2 cellular contexts compared by ENCODE assay signal in the genomic region with DNA sequence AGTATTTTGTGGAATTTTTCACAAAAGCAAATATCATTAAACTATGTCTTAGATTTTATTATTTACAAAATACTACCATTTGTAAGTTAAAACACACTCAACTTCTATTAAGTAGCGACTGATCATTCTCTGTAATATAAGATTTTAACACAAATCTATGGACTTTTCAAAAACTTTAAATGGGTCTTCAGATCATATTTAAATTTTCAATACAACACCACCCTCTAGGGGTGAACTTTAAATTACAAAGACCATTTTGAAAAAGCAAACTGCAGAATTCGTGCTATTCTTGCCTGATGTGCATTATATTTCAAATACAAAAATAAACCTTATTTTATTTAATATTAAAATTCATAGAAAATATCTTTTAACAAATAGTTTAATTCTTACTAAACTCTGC.
A peak's percentile ranks its signal among the peaks of the same experiment; 100 is the strongest.
TF ChIP-seq lines count a peak whose summit lies in the region.

No MANE protein-coding gene starts in this region.

TF ChIP-seq in Ishikawa, 13 proteins besides CTCF, POLR2A, EP300 and RAD21 (continued from another document):
- TF ChIP-seq TAF1 (IDR thresholded peaks at IDR 0.05; ENCODE audit: low read depth), result no peak
- no peak for TF ChIP-seq MAX (IDR thresholded peaks at IDR 0.05)
- no peak for TF ChIP-seq TEAD4 (IDR thresholded peaks at IDR 0.05)
- TF ChIP-seq, protein P1, sequence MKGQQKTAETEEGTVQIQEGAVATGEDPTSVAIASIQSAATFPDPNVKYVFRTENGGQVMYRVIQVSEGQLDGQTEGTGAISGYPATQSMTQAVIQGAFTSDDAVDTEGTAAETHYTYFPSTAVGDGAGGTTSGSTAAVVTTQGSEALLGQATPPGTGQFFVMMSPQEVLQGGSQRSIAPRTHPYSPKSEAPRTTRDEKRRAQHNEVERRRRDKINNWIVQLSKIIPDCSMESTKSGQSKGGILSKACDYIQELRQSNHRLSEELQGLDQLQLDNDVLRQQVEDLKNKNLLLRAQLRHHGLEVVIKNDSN (IDR thresholded peaks at IDR 0.05), result no peak
- TF ChIP-seq TCF12 (IDR thresholded peaks at IDR 0.05; ENCODE audit: low read depth), result no peak
- TF ChIP-seq YY1 (IDR thresholded peaks at IDR 0.05; ENCODE audit: low read depth), result no peak
- no peak for TF ChIP-seq ZBTB7A (IDR thresholded peaks at IDR 0.05; ENCODE audit: low read depth)
- no peak for TF ChIP-seq EGR1 (IDR thresholded peaks at IDR 0.05)

TF ChIP-seq in HepG2, 621 proteins besides CTCF, POLR2A, EP300 and RAD21 (continued from another document and continues in another):
- TF ChIP-seq, protein P2, sequence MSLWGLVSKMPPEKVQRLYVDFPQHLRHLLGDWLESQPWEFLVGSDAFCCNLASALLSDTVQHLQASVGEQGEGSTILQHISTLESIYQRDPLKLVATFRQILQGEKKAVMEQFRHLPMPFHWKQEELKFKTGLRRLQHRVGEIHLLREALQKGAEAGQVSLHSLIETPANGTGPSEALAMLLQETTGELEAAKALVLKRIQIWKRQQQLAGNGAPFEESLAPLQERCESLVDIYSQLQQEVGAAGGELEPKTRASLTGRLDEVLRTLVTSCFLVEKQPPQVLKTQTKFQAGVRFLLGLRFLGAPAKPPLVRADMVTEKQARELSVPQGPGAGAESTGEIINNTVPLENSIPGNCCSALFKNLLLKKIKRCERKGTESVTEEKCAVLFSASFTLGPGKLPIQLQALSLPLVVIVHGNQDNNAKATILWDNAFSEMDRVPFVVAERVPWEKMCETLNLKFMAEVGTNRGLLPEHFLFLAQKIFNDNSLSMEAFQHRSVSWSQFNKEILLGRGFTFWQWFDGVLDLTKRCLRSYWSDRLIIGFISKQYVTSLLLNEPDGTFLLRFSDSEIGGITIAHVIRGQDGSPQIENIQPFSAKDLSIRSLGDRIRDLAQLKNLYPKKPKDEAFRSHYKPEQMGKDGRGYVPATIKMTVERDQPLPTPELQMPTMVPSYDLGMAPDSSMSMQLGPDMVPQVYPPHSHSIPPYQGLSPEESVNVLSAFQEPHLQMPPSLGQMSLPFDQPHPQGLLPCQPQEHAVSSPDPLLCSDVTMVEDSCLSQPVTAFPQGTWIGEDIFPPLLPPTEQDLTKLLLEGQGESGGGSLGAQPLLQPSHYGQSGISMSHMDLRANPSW (CRISPR knock-in tag; IDR thresholded peaks at IDR 0.05; ENCODE audit: borderline replicate concordance), result no peak
- TF ChIP-seq ZNF354B (CRISPR knock-in tag; IDR thresholded peaks at IDR 0.05) (no peak), TAF15 (IDR thresholded peaks at IDR 0.05; ENCODE audit: low read depth, low read length, poor library complexity, severe bottlenecking) (no peak), STAG1 (CRISPR knock-in tag; IDR thresholded peaks at IDR 0.05) (peak; percentile 65), MIER2 (CRISPR knock-in tag; IDR thresholded peaks at IDR 0.05) (no peak), ZNF318 (CRISPR knock-in tag; IDR thresholded peaks at IDR 0.05) (no peak), SMC3 (IDR thresholded peaks at IDR 0.05; ENCODE audit: low read length) (peak; percentile 33; the same call in 1 of the 2 replicates)
- TF ChIP-seq, protein P3, sequence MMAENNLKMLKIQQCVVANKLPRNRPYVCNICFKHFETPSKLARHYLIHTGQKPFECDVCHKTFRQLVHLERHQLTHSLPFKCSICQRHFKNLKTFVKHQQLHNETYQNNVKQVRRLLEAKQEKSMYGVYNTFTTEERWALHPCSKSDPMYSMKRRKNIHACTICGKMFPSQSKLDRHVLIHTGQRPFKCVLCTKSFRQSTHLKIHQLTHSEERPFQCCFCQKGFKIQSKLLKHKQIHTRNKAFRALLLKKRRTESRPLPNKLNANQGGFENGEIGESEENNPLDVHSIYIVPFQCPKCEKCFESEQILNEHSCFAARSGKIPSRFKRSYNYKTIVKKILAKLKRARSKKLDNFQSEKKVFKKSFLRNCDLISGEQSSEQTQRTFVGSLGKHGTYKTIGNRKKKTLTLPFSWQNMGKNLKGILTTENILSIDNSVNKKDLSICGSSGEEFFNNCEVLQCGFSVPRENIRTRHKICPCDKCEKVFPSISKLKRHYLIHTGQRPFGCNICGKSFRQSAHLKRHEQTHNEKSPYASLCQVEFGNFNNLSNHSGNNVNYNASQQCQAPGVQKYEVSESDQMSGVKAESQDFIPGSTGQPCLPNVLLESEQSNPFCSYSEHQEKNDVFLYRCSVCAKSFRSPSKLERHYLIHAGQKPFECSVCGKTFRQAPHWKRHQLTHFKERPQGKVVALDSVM (CRISPR knock-in tag; IDR thresholded peaks at IDR 0.05), result no peak
- TF ChIP-seq, protein P4, sequence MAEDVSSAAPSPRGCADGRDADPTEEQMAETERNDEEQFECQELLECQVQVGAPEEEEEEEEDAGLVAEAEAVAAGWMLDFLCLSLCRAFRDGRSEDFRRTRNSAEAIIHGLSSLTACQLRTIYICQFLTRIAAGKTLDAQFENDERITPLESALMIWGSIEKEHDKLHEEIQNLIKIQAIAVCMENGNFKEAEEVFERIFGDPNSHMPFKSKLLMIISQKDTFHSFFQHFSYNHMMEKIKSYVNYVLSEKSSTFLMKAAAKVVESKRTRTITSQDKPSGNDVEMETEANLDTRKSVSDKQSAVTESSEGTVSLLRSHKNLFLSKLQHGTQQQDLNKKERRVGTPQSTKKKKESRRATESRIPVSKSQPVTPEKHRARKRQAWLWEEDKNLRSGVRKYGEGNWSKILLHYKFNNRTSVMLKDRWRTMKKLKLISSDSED (CRISPR knock-in tag; IDR thresholded peaks at IDR 0.05), result no peak
- TF ChIP-seq, protein P5, sequence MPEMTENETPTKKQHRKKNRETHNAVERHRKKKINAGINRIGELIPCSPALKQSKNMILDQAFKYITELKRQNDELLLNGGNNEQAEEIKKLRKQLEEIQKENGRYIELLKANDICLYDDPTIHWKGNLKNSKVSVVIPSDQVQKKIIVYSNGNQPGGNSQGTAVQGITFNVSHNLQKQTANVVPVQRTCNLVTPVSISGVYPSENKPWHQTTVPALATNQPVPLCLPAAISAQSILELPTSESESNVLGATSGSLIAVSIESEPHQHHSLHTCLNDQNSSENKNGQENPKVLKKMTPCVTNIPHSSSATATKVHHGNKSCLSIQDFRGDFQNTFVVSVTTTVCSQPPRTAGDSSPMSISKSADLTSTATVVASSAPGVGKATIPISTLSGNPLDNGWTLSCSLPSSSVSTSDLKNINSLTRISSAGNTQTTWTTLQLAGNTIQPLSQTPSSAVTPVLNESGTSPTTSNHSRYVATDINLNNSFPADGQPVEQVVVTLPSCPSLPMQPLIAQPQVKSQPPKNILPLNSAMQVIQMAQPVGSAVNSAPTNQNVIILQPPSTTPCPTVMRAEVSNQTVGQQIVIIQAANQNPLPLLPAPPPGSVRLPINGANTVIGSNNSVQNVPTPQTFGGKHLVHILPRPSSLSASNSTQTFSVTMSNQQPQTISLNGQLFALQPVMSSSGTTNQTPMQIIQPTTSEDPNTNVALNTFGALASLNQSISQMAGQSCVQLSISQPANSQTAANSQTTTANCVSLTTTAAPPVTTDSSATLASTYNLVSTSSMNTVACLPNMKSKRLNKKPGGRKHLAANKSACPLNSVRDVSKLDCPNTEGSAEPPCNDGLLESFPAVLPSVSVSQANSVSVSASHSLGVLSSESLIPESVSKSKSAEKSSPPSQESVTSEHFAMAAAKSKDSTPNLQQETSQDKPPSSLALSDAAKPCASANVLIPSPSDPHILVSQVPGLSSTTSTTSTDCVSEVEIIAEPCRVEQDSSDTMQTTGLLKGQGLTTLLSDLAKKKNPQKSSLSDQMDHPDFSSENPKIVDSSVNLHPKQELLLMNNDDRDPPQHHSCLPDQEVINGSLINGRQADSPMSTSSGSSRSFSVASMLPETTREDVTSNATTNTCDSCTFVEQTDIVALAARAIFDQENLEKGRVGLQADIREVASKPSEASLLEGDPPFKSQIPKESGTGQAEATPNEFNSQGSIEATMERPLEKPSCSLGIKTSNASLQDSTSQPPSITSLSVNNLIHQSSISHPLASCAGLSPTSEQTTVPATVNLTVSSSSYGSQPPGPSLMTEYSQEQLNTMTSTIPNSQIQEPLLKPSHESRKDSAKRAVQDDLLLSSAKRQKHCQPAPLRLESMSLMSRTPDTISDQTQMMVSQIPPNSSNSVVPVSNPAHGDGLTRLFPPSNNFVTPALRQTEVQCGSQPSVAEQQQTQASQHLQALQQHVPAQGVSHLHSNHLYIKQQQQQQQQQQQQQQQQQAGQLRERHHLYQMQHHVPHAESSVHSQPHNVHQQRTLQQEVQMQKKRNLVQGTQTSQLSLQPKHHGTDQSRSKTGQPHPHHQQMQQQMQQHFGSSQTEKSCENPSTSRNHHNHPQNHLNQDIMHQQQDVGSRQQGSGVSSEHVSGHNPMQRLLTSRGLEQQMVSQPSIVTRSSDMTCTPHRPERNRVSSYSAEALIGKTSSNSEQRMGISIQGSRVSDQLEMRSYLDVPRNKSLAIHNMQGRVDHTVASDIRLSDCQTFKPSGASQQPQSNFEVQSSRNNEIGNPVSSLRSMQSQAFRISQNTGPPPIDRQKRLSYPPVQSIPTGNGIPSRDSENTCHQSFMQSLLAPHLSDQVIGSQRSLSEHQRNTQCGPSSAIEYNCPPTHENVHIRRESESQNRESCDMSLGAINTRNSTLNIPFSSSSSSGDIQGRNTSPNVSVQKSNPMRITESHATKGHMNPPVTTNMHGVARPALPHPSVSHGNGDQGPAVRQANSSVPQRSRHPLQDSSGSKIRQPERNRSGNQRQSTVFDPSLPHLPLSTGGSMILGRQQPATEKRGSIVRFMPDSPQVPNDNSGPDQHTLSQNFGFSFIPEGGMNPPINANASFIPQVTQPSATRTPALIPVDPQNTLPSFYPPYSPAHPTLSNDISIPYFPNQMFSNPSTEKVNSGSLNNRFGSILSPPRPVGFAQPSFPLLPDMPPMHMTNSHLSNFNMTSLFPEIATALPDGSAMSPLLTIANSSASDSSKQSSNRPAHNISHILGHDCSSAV (CRISPR knock-in tag; IDR thresholded peaks at IDR 0.05; ENCODE audit: borderline replicate concordance), result no peak
- TF ChIP-seq, protein P6, sequence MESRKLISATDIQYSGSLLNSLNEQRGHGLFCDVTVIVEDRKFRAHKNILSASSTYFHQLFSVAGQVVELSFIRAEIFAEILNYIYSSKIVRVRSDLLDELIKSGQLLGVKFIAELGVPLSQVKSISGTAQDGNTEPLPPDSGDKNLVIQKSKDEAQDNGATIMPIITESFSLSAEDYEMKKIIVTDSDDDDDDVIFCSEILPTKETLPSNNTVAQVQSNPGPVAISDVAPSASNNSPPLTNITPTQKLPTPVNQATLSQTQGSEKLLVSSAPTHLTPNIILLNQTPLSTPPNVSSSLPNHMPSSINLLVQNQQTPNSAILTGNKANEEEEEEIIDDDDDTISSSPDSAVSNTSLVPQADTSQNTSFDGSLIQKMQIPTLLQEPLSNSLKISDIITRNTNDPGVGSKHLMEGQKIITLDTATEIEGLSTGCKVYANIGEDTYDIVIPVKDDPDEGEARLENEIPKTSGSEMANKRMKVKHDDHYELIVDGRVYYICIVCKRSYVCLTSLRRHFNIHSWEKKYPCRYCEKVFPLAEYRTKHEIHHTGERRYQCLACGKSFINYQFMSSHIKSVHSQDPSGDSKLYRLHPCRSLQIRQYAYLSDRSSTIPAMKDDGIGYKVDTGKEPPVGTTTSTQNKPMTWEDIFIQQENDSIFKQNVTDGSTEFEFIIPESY (CRISPR knock-in tag; IDR thresholded peaks at IDR 0.05), result no peak
